In the genomic region with DNA sequence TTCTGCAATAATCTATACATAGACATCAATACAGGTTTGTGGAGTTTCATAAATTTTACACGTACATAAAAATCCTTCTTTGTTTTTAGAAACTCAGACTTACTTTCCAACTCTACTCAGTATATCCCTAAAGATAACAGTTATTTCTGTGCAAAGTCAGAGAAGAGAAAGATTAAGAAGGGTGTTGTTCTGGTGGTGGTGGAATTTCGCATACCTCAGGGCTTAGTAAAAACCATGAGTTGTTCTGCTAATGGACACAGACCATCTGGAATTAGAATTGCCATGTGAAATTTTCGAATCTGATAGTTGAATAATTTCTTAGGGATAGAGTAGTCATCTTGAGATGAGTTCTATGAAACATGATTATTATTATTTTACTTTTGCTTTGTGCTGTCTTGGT, we compare ENCODE assay signal across 17 cellular contexts.
DNase-seq lines count a peak whose midpoint lies in the region; ATAC-seq, FAIRE-seq and TF ChIP-seq lines count a peak whose summit lies in the region.
"Had no signal": no experiment of that assay in that cellular context is flagged by ENCODE, and none has a peak within 500 bp of the region (broad histone marks: within the 10 kb centered on the region; RNA-seq: fewer than 3 reads in every experiment).

No MANE protein-coding gene starts in this region.

- no peak overlapping the region for H3K4me3 Mint-ChIP-seq in CD8-positive, alpha-beta T cell

- no TSS peak for BruUV-seq in GM12878 (replicated peaks; lab: Mats Ljungman, UMichigan)

- H3K27ac Mint-ChIP-seq in CD8-positive, alpha-beta T cell = no peak overlapping the region
- H3K27ac Mint-ChIP-seq: activated naive CD4-positive, alpha-beta T cell treated with anti-CD3 and anti-CD28 coated beads, Interleukin-2, amount 50 U/mL, for 72 hours had no signal

- no peaks in the 10 kb centered on the region for H3K36me3 Mint-ChIP-seq in CD8-positive, alpha-beta T cell
- H3K36me3 Mint-ChIP-seq: activated naive CD4-positive, alpha-beta T cell treated with anti-CD3 and anti-CD28 coated beads, Interleukin-2, amount 50 U/mL, for 72 hours had no signal

- H3K27me3 ChIP-seq in heart left ventricle = no peaks in the 10 kb centered on the region
- H3K27me3 ChIP-seq in GM12878 (replicated peaks in 1 of 2; ENCODE audit: control insufficient read depth in 2 of 2, insufficient read depth in 2 of 2, low read length in 1 of 2) = no peaks in the 10 kb centered on the region
- no peaks in the 10 kb centered on the region for H3K27me3 ChIP-seq in left lung
- no peaks in the 10 kb centered on the region for H3K27me3 ChIP-seq in CD8-positive, alpha-beta T cell (ENCODE audit: insufficient read depth, low read length)
- H3K27me3 ChIP-seq: spleen, testis had no signal

- no peaks in the 10 kb centered on the region for H3K79me2 ChIP-seq in GM12878 (ENCODE audit: control insufficient read depth, insufficient read depth, low read length)

- RAD21 ChIA-PET in GM12878 (lab: Charles Lee; ENCODE audit: unreplicated experiment) = no interaction called here

- 53 to 61% (median 55%) methylated on average over 3 of the region's 3 CpGs for WGBS in heart left ventricle, 4 donors
- 36% methylated on average over 3 of the region's 3 CpGs for WGBS in GM12878 (ENCODE audit: insufficient coverage, insufficient replicate concordance, low lambda C conversion rate, missing lambda C conversion rate)

- no peaks in the 10 kb centered on the region for H4K20me1 ChIP-seq in GM12878 (ENCODE audit: control insufficient read depth, insufficient read depth)

- H3K4me2 ChIP-seq in GM12878 (ENCODE audit: control insufficient read depth, insufficient read depth) = no peak overlapping the region
- H3K4me2 ChIP-seq: A549 had no signal

- H3K9ac ChIP-seq in GM12878 (ENCODE audit: control insufficient read depth, insufficient read depth, low read length) = no peak overlapping the region

- intact Hi-C loops in heart left ventricle (cut with DNase I) = loop anchor here in 1 of 10 donors (10.0 kb wide), 1 partner anchor 58 kb away; no protein-coding TSS in a partner anchor
- intact Hi-C loops in cardiac septum (cut with DNase I) = no loop called here
- intact Hi-C loops in GM12878 (cut with micrococcal nuclease; ENCODE audit: unreplicated experiment) = no loop called here
- intact Hi-C loops in left lung (cut with DNase I) = no loop called here
- intact Hi-C loops in CD8-positive, alpha-beta T cell (cut with DNase I, micrococcal nuclease) = no loop called here
- intact Hi-C loops in head of caudate nucleus (cut with DNase I) = no loop called here

- in situ Hi-C loops in GM12878 (cut with MboI) = no loop called here

- no peak overlapping the region for H2AFZ ChIP-seq in GM12878 (ENCODE audit: control insufficient read depth, low read depth, low read length)

- peak; percentile 13 for FAIRE-seq in GM12878 (lab: Jason Lieb, UNC)
- FAIRE-seq: A549, GM12892 had no signal

- H3K27ac ChIP-seq in heart left ventricle = peak overlapping the region in 10 of 12 donors; percentile 8 to 79 (median 66)
- H3K27ac ChIP-seq in GM12878 (ENCODE audit: control insufficient read depth, insufficient read depth) = no peak overlapping the region
- H3K27ac ChIP-seq in left lung = peak overlapping the region in 1 of 2 donors; percentile 1
- H3K27ac ChIP-seq in CD8-positive, alpha-beta T cell (ENCODE audit: low read depth, low read length) = no peak overlapping the region
- H3K27ac ChIP-seq: A549, spleen, testis had no signal

- H3K4me1 ChIP-seq in heart left ventricle (peaks cover 0 to 43% (median 19%) of the 10 kb centered on the region in 12 donors), GM12878 (ENCODE audit: control insufficient read depth, insufficient read depth, low read length) (no peaks in the 10 kb centered on the region), left lung (peaks cover 0 to 5% of the 10 kb centered on the region in 2 donors)
- no peaks in the 10 kb centered on the region for H3K4me1 ChIP-seq in CD8-positive, alpha-beta T cell (ENCODE audit: insufficient read depth, low read length)
- H3K4me1 ChIP-seq: A549, spleen, testis had no signal

- ATAC-seq in heart left ventricle (peak in 2 of 4 donors; percentile 18 to 54), GM12878 (no peak), left lung (peak; percentile 66)
- no peak for ATAC-seq in CD8-positive, alpha-beta T cell
- ATAC-seq: A549; activated naive CD4-positive, alpha-beta T cell treated with anti-CD3 and anti-CD28 coated beads, Interleukin-2, amount 50 U/mL, for 72 hours had no signal

- TF ChIP-seq CTCF in heart left ventricle (IDR thresholded peaks at IDR 0.05) (no peak), GM12878 (IDR thresholded peaks at IDR 0.05 in 2 of 3, conservative IDR thresholded peaks at IDR 0.05 in 1 of 3; ENCODE audit: control insufficient read depth in 2 of 3, extremely low read depth in 1 of 3, insufficient read depth in 1 of 3, low read depth in 3 of 3, low read length in 3 of 3) (no peak), left lung (IDR thresholded peaks at IDR 0.05) (no peak)
- no peak for TF ChIP-seq CTCF in CD8-positive, alpha-beta T cell (IDR thresholded peaks at IDR 0.05)

- no peaks in the 10 kb centered on the region for H3K9me3 Mint-ChIP-seq in CD8-positive, alpha-beta T cell
- H3K9me3 Mint-ChIP-seq: activated naive CD4-positive, alpha-beta T cell treated with anti-CD3 and anti-CD28 coated beads, Interleukin-2, amount 50 U/mL, for 72 hours had no signal

- TF ChIP-seq POLR2A in heart left ventricle (IDR thresholded peaks at IDR 0.05) (no peak), GM12878 (IDR thresholded peaks at IDR 0.05; ENCODE audit: low read depth, low read length) (no peak)

- H3K4me1 Mint-ChIP-seq in CD8-positive, alpha-beta T cell (ENCODE audit: low read depth) = no peaks in the 10 kb centered on the region

- no peak for TF ChIP-seq EP300 in GM12878 (IDR thresholded peaks at IDR 0.05; ENCODE audit: borderline replicate concordance in 1 of 2, control insufficient read depth in 1 of 2, low read depth in 2 of 2, low read length in 2 of 2)

- peaks cover 0 to 99% (median 76%) of the 10 kb centered on the region in 9 donors for H3K36me3 ChIP-seq in heart left ventricle
- H3K36me3 ChIP-seq in GM12878 (ENCODE audit: control insufficient read depth in 2 of 2, insufficient read depth in 2 of 2, low read length in 1 of 2) = no peaks in the 10 kb centered on the region
- H3K36me3 ChIP-seq in left lung = peaks cover 0 to 73% of the 10 kb centered on the region in 2 donors
- no peaks in the 10 kb centered on the region for H3K36me3 ChIP-seq in CD8-positive, alpha-beta T cell (ENCODE audit: insufficient read depth, low read length)

- no peak for DNase-seq in heart left ventricle
- no peak for DNase-seq in cardiac septum (ENCODE audit: low spot score)
- DNase-seq in GM12878 (ENCODE audit: low read depth, low spot score) = no peak
- DNase-seq in left lung = no peak
- DNase-seq in CD8-positive, alpha-beta T cell = no peak
- no peak for DNase-seq in glomerular visceral epithelial cell (ENCODE audit: extremely low spot score)
- no peak for DNase-seq in head of caudate nucleus
- DNase-seq in activated CD4-positive, alpha-beta T cell treated with anti-CD3 and anti-CD28 coated beads, Interleukin-2, amount 50 U/mL, for 1 hour = no peak
- DNase-seq: DMS153, hippocampal formation, NCI-H1436, SHP77 treated with DMSO at 0.1 percent for 48 hours, spleen, testis had no signal

- CTCF ChIA-PET in GM12878 (lab: Yijun Ruan, JAX) = no interaction called here
- CTCF ChIA-PET in CD8-positive, alpha-beta T cell (lab: Charles Lee) = no interaction called here

- no peaks in the 10 kb centered on the region for H3K9me3 ChIP-seq in heart left ventricle
- no peaks in the 10 kb centered on the region for H3K9me3 ChIP-seq in GM12878 (replicated peaks; ENCODE audit: control insufficient read depth, insufficient read depth, low read length)
- H3K9me3 ChIP-seq in left lung = no peaks in the 10 kb centered on the region
- no peaks in the 10 kb centered on the region for H3K9me3 ChIP-seq in CD8-positive, alpha-beta T cell (ENCODE audit: low read length)
- H3K9me3 ChIP-seq: A549, spleen, testis had no signal

- H3K27me3 Mint-ChIP-seq in CD8-positive, alpha-beta T cell (ENCODE audit: low read depth) = no peaks in the 10 kb centered on the region

- SMC1A ChIA-PET in GM12878 (lab: Charles Lee; ENCODE audit: uncharacterized antibody, unreplicated experiment) = interaction anchor here (0.6 kb wide), 1 partner anchor 27 kb away, joined by 4 read pairs; no protein-coding TSS in a partner anchor

- no peak overlapping the region for H3K4me3 ChIP-seq in heart left ventricle
- no peak overlapping the region for H3K4me3 ChIP-seq in GM12878
- no peak overlapping the region for H3K4me3 ChIP-seq in left lung
- H3K4me3 ChIP-seq in CD8-positive, alpha-beta T cell (ENCODE audit: low read depth, low read length) = no peak overlapping the region
- H3K4me3 ChIP-seq: A549, spleen, testis had no signal

- no peak for TF ChIP-seq RAD21 in GM12878 (IDR thresholded peaks at IDR 0.05; ENCODE audit: insufficient read depth, low read depth, low read length)

- POLR2A ChIA-PET in GM12878 (lab: Charles Lee) = interaction anchor here (1.2 kb wide), 1 partner anchor 47 kb away, joined by 3 read pairs; no protein-coding TSS in a partner anchor
- POLR2A ChIA-PET in CD8-positive, alpha-beta T cell (lab: Charles Lee) = no interaction called here

TF ChIP-seq in GM12878, 131 proteins besides CTCF, POLR2A, EP300 and RAD21 (continues in another document):
- no peak for TF ChIP-seq MYC (IDR thresholded peaks at IDR 0.05; ENCODE audit: insufficient read depth, insufficient read length, insufficient replicate concordance, low read length, severe bottlenecking)
- TF ChIP-seq TCF7 (IDR thresholded peaks at IDR 0.05; ENCODE audit: borderline replicate concordance) = no peak
- TF ChIP-seq NRF1 (conservative IDR thresholded peaks at IDR 0.05; ENCODE audit: low read depth, low read length) = no peak
- TF ChIP-seq RUNX3 (IDR thresholded peaks at IDR 0.05; ENCODE audit: low read length) = no peak
- no peak for TF ChIP-seq BHLHE40 (IDR thresholded peaks at IDR 0.05; ENCODE audit: borderline replicate concordance in 1 of 2, low read depth in 2 of 2, low read length in 1 of 2)
- TF ChIP-seq NR2C1 (IDR thresholded peaks at IDR 0.05) = no peak
- TF ChIP-seq RBBP5 (conservative IDR thresholded peaks at IDR 0.05) = no peak

Comparison
In these comparisons a context has a peak if more than half of its experiments do, and no peak if none do; other contexts are left out.
1. H3K27ac ChIP-seq: peak in heart left ventricle (10 of 12); none in GM12878 (single experiment) and CD8-positive, alpha-beta T cell (single experiment).